In the genomic region with DNA sequence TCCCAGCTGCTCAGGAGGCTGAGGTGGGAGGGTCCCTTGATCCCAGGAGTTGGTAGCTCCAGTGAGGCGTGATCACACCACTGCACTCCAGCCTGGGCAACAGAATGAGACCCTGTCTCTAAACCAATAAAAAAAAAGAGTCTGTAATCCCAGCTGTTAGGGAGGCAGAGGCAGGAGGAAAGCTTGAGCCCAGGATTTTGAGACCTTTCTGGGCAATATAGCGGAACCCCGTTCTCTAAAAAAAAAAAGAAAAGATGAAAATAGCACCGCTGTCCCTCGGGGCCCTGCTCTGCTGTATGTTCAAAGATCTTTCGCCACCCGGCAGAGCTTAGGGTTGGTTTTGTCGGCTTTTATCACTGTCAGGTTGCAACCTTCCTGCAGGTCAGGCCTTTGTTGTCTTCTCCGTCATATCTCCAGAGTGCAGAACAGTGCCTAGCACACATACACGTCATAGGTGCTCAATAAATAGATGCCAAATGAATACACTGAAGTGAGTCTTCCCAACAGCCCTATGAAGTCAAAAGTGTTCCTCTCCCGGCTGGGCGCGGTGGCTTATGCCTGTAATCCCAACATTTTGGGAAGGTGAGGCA, we compare ENCODE assay signal across 1 cellular context.
TF ChIP-seq lines count a peak whose summit lies in the region.

No MANE protein-coding gene starts in this region.

TF ChIP-seq in H1, 55 proteins besides CTCF, POLR2A, EP300 and RAD21:
- no peak for TF ChIP-seq KDM1A (IDR thresholded peaks at IDR 0.05; ENCODE audit: borderline replicate concordance, low read length)
- no peak for TF ChIP-seq BACH1 (IDR thresholded peaks at IDR 0.05; ENCODE audit: low read length)
- TF ChIP-seq SP2 (IDR thresholded peaks at IDR 0.05; ENCODE audit: low read length): no peak
- TF ChIP-seq, protein P1, sequence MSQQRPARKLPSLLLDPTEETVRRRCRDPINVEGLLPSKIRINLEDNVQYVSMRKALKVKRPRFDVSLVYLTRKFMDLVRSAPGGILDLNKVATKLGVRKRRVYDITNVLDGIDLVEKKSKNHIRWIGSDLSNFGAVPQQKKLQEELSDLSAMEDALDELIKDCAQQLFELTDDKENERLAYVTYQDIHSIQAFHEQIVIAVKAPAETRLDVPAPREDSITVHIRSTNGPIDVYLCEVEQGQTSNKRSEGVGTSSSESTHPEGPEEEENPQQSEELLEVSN (IDR thresholded peaks at IDR 0.05): no peak
